In the genomic region with DNA sequence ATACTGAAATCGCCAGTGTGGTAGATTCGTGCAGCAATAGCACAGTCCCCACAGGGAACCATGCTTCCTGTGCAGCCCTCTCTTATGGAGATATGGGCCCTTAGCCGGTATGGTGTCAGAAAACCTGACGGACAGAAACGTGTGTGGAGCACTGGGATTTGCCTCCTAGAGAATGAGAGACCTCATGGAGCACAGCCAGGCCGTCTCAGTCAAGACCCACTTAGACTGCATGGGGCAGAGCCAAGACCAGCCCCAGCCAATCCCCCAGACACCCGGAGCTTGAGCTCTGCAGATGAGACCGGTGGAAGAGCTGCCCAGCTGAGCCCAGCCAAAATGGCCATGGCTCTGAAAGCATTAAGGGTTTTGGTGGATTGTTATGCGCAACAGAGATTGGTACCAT, we compare ENCODE assay signal across 23 cellular contexts.
DNase-seq lines count a peak whose midpoint lies in the region; ATAC-seq and TF ChIP-seq lines count a peak whose summit lies in the region.
"Had no signal": no experiment of that assay in that cellular context is flagged by ENCODE, and none has a peak within 500 bp of the region (broad histone marks: within the 10 kb centered on the region; RNA-seq: fewer than 3 reads in every experiment).

No MANE protein-coding gene starts in this region.

- H3K4me1 ChIP-seq in gastrocnemius medialis: peaks cover 23 to 35% of the 10 kb centered on the region in 2 donors

- H3K4me3 Mint-ChIP-seq in natural killer cell treated with Interleukin-12 subunit alpha and Interleukin-12 subunit beta and Interleukin-15 and Interleukin-18, amount 100 ng/mL, for 72 hours: no peak overlapping the region
- H3K4me3 Mint-ChIP-seq: activated naive CD8-positive, alpha-beta T cell treated with anti-CD3 and anti-CD28 coated beads, Interleukin-2, amount 10 ng/mL, durations not matched to agents 7 days and 5 days; H9 had no signal

- H3K36me3 Mint-ChIP-seq in natural killer cell treated with Interleukin-12 subunit alpha and Interleukin-12 subunit beta and Interleukin-15 and Interleukin-18, amount 100 ng/mL, for 72 hours: peaks cover 4% of the 10 kb centered on the region

- ATAC-seq in left cardiac atrium (no peak), gastrocnemius medialis (no peak), GM21528 (IDR thresholded peaks at IDR 0.05; ENCODE audit: low FRiP score, unreplicated experiment) (no peak), HG03342 (IDR thresholded peaks at IDR 0.05; ENCODE audit: unreplicated experiment) (no peak)
- no peak for ATAC-seq in natural killer cell treated with Interleukin-12 subunit alpha and Interleukin-12 subunit beta and Interleukin-15 and Interleukin-18, amount 100 ng/mL, for 72 hours
- ATAC-seq: stimulated activated naive CD8-positive, alpha-beta T cell treated with anti-CD3 and anti-CD28 coated beads, Interleukin-15, Interleukin-2, amounts not matched to agents 100 U/mL and 50 U/mL, for 24 hours had no signal

- H3K4me3 ChIP-seq in gastrocnemius medialis: no peak overlapping the region
- H3K4me3 ChIP-seq: thyroid gland had no signal

- TF ChIP-seq CTCF in gastrocnemius medialis (IDR thresholded peaks at IDR 0.05 in 4 of 5, conservative IDR thresholded peaks at IDR 0.05 in 1 of 5): no peak

- peak overlapping the region; percentile 38 to 70 (median 64) for H3K27ac ChIP-seq in gastrocnemius medialis

- in situ Hi-C loops in gastrocnemius medialis (cut with MboI; ENCODE audit: low sequenced_read_pairs in 4 of 4): no loop called here

- H3K9me3 Mint-ChIP-seq in natural killer cell treated with Interleukin-12 subunit alpha and Interleukin-12 subunit beta and Interleukin-15 and Interleukin-18, amount 100 ng/mL, for 72 hours: no peaks in the 10 kb centered on the region
- H3K9me3 Mint-ChIP-seq: H9 had no signal

- no peaks in the 10 kb centered on the region for H3K36me3 ChIP-seq in gastrocnemius medialis
- H3K36me3 ChIP-seq: thyroid gland had no signal

- no peaks in the 10 kb centered on the region for H3K27me3 ChIP-seq in gastrocnemius medialis
- H3K27me3 ChIP-seq: thyroid gland had no signal

- H3K9me3 ChIP-seq in gastrocnemius medialis: no peaks in the 10 kb centered on the region
- H3K9me3 ChIP-seq: thyroid gland had no signal

- intact Hi-C loops in cardiac septum (cut with DNase I): no loop called here
- intact Hi-C loops in left cardiac atrium (cut with DNase I): no loop called here
- intact Hi-C loops in gastrocnemius medialis (cut with DNase I; ENCODE audit: low total_unique reads): loop anchor here (2.0 to 5.0 kb wide), 2 partner anchors 78 to 100 kb away; no protein-coding TSS in a partner anchor

- no peak for TF ChIP-seq POLR2A in gastrocnemius medialis (IDR thresholded peaks at IDR 0.05)

- peaks cover 0 to 4% of the 10 kb centered on the region in 2 donors for H3K27me3 Mint-ChIP-seq in natural killer cell treated with Interleukin-12 subunit alpha and Interleukin-12 subunit beta and Interleukin-15 and Interleukin-18, amount 100 ng/mL, for 72 hours

- H3K4me1 Mint-ChIP-seq in natural killer cell treated with Interleukin-12 subunit alpha and Interleukin-12 subunit beta and Interleukin-15 and Interleukin-18, amount 100 ng/mL, for 72 hours (ENCODE audit: low read depth in 2 of 2): peaks cover 0 to 3% of the 10 kb centered on the region in 2 donors
- H3K4me1 Mint-ChIP-seq: H9 had no signal

- DNase-seq in cardiac septum (ENCODE audit: low spot score) (peak; percentile 69), left cardiac atrium (no peak), ecto neural progenitor cell (ENCODE audit: low spot score) (peak; percentile 24), gastrocnemius medialis (no peak), NCI-H446 treated with DMSO at 0.1 percent for 48 hours (lab: John Stamatoyannopoulos, UW) (no peak)
- DNase-seq in natural killer cell treated with Interleukin-12 subunit alpha and Interleukin-12 subunit beta and Interleukin-15 and Interleukin-18, amount 100 ng/mL, for 72 hours (ENCODE audit: low spot score): no peak
- DNase-seq: activated effector memory CD4-positive, alpha-beta T cell treated with Interleukin-2 at 50 U/mL for 16 hours; activated naive CD8-positive, alpha-beta T cell treated with anti-CD3 and anti-CD28 coated beads, Interleukin-2, amount 10 ng/mL, durations not matched to agents 7 days and 5 days; activated T-cell treated with anti-CD3 and anti-CD28 coated beads for 4 hours; AML-193; cerebellar nuclear complex; effector CD4-positive, alpha-beta T cell; H9; mesendoderm; NCI-H2029; NCI-H2227 treated with DMSO at 0.1 percent for 48 hours; NCI-H748 treated with DMSO at 0.1 percent for 48 hours; nucleus accumbens; stimulated activated CD4-positive, alpha-beta T cell treated with anti-CD3 and anti-CD28 coated beads, Interleukin-4, amount 100 ng/mL, for 4 hours; stimulated activated naive CD8-positive, alpha-beta T cell treated with anti-CD3 and anti-CD28 coated beads, Interleukin-15, Interleukin-2, amounts not matched to agents 100 U/mL and 50 U/mL, for 24 hours had no signal

- H3K27ac Mint-ChIP-seq in natural killer cell treated with Interleukin-12 subunit alpha and Interleukin-12 subunit beta and Interleukin-15 and Interleukin-18, amount 100 ng/mL, for 72 hours: no peak overlapping the region
- H3K27ac Mint-ChIP-seq: activated naive CD8-positive, alpha-beta T cell treated with anti-CD3 and anti-CD28 coated beads, Interleukin-2, amount 10 ng/mL, durations not matched to agents 7 days and 5 days; H9 had no signal

Comparison
In these comparisons a context has a peak if more than half of its experiments do, and no peak if none do; other contexts are left out.
1. DNase-seq: peak in cardiac septum (single experiment) and ecto neural progenitor cell (single experiment); none in left cardiac atrium (single experiment), gastrocnemius medialis (0 of 2), natural killer cell treated with Interleukin-12 subunit alpha and Interleukin-12 subunit beta and Interleukin-15 and Interleukin-18, amount 100 ng/mL, for 72 hours (single experiment) and NCI-H446 treated with DMSO at 0.1 percent for 48 hours (single experiment).